8 cellular contexts compared by ENCODE assay signal in genomic region chr6:42777126-42777822, GRCh38. TPM values are rescaled to one million over a fixed set of nuclear protein-coding genes. Genes with fewer than 3 reads are reported as not detected.
DNase-seq lines count a peak whose midpoint lies in the region; ATAC-seq, FAIRE-seq and TF ChIP-seq lines count a peak whose summit lies in the region.
"Had no signal": no experiment of that assay in that cellular context is flagged by ENCODE, and none has a peak within 500 bp of the region (broad histone marks: within the 10 kb centered on the region; RNA-seq: fewer than 3 reads in every experiment).

No MANE protein-coding gene starts in this region.

- 47% methylated on average over 2 of the region's 2 CpGs for WGBS in K562 (ENCODE audit: insufficient coverage, low coverage, missing lambda C conversion rate)
- WGBS in upper lobe of left lung, 2 donors = 75 to 77% methylated on average over 2 of the region's 2 CpGs

- CTCF ChIA-PET in K562 (lab: Yijun Ruan, JAX; ENCODE audit: low intra/inter-chr PET ratio) = no interaction called here

- H3K4me3 ChIP-seq in K562 (no peak overlapping the region), neutrophil (ENCODE audit: low read depth in 1 of 2, low read length in 1 of 2) (no peak overlapping the region), upper lobe of left lung (no peak overlapping the region)

- H3K9me3 ChIP-seq in K562 (replicated peaks; ENCODE audit: control insufficient read depth, insufficient read depth, low read depth, low read length) = no peaks in the 10 kb centered on the region
- no peaks in the 10 kb centered on the region for H3K9me3 ChIP-seq in neutrophil
- no peaks in the 10 kb centered on the region for H3K9me3 ChIP-seq in upper lobe of left lung

- H4K20me1 ChIP-seq in K562 (replicated peaks; ENCODE audit: control insufficient read depth, insufficient read depth, low read length) = no peaks in the 10 kb centered on the region

- TF ChIP-seq POLR2A in K562 (conservative IDR thresholded peaks at IDR 0.05) (no peak), upper lobe of left lung (IDR thresholded peaks at IDR 0.05) (no peak)

- TF ChIP-seq EP300 in K562 (IDR thresholded peaks at IDR 0.05; ENCODE audit: low read length) (no peak), upper lobe of left lung (IDR thresholded peaks at IDR 0.05) (no peak)

- ATAC-seq in GM18519 (IDR thresholded peaks at IDR 0.05; ENCODE audit: low FRiP score, unreplicated experiment) (peak; percentile 34), K562 (no peak), upper lobe of left lung (ENCODE audit: low FRiP score in 2 of 2) (no peak)

- TF ChIP-seq RAD21 in K562 (CRISPR knock-in tag; conservative IDR thresholded peaks at IDR 0.05 in 1 of 2, IDR thresholded peaks at IDR 0.05 in 1 of 2) = no peak

- FAIRE-seq in K562 (lab: Jason Lieb, UNC) = no peak

- DNase-seq in LHCN-M2 (ENCODE audit: low read depth) (peak; percentile 68), K562 (ENCODE audit: extremely low read depth in 1 of 4, low spot score in 3 of 4) (no peak), HPDE6-E6E7 (ENCODE audit: extremely low spot score) (no peak), DMS153 (lab: John Stamatoyannopoulos, UW) (no peak), upper lobe of left lung (no peak)
- DNase-seq: stimulated activated CD4-positive, alpha-beta T cell treated with anti-CD3 and anti-CD28 coated beads, Interleukin-15, amount 100 ng/mL, for 24 hours had no signal

- H3K9ac ChIP-seq in K562 (ENCODE audit: insufficient read depth in 1 of 2, low read depth in 2 of 2, low read length in 2 of 2) = no peak overlapping the region

- peaks cover 19% of the 10 kb centered on the region for H3K79me2 ChIP-seq in K562 (ENCODE audit: control insufficient read depth, insufficient read depth, low read length)

- POLR2A ChIA-PET in K562 (lab: Yijun Ruan, JAX) = no interaction called here

- no TSS peak for BruUV-seq in K562 (replicated peaks; lab: Mats Ljungman, UMichigan)

- intact Hi-C loops in K562 (cut with micrococcal nuclease) = no loop called here

- H3K27ac ChIP-seq in K562 (ENCODE audit: extremely low read depth, low read depth, low read length) (peak overlapping the region; percentile 24; the same call in 1 of the 3 replicates), neutrophil (peak overlapping the region; percentile 96), upper lobe of left lung (peak overlapping the region in 2 of 4 donors; percentile 9 to 32)

- no peaks in the 10 kb centered on the region for H3K36me3 ChIP-seq in K562 (ENCODE audit: control insufficient read depth, insufficient read depth, low read length)
- no peaks in the 10 kb centered on the region for H3K36me3 ChIP-seq in neutrophil
- H3K36me3 ChIP-seq in upper lobe of left lung = no peaks in the 10 kb centered on the region

- no peaks in the 10 kb centered on the region for H3K9me1 ChIP-seq in K562 (ENCODE audit: control insufficient read depth, insufficient read depth, low read length)

- H2AFZ ChIP-seq in K562 (ENCODE audit: low read depth, low read length) = no peak overlapping the region

- TF ChIP-seq CTCF in K562 (IDR thresholded peaks at IDR 0.05 in 2 of 3, conservative IDR thresholded peaks at IDR 0.05 in 1 of 3; ENCODE audit: insufficient read depth in 2 of 3, low read depth in 1 of 3, low read length in 3 of 3) (no peak), neutrophil (IDR thresholded peaks at IDR 0.05) (no peak), upper lobe of left lung (IDR thresholded peaks at IDR 0.05) (no peak)

- no peak overlapping the region for H3K4me2 ChIP-seq in K562 (ENCODE audit: insufficient read depth, low read length)

- no peaks in the 10 kb centered on the region for H3K27me3 ChIP-seq in K562 (ENCODE audit: control insufficient read depth in 2 of 2, insufficient read depth in 2 of 2, low read length in 2 of 2)
- H3K27me3 ChIP-seq in neutrophil = no peaks in the 10 kb centered on the region
- no peaks in the 10 kb centered on the region for H3K27me3 ChIP-seq in upper lobe of left lung

- peaks cover 17 to 34% of the 10 kb centered on the region in 2 experiments for H3K4me1 ChIP-seq in K562 (replicated peaks in 1 of 2; ENCODE audit: control insufficient read depth in 2 of 2, insufficient read depth in 2 of 2, low read length in 2 of 2)
- peaks cover 35 to 39% of the 10 kb centered on the region in 2 experiments for H3K4me1 ChIP-seq in neutrophil (ENCODE audit: control insufficient read depth in 1 of 2, insufficient read depth in 1 of 2, low read depth in 1 of 2, low read length in 1 of 2)
- peaks cover 15 to 41% (median 20%) of the 10 kb centered on the region in 4 donors for H3K4me1 ChIP-seq in upper lobe of left lung

- in situ Hi-C loops in K562 (cut with MboI) = no loop called here

TF ChIP-seq in K562, 482 proteins besides CTCF, POLR2A, EP300 and RAD21 (continues in another document):
- peak; percentile 59; the same call in 1 of the 2 replicates for TF ChIP-seq BCOR (IDR thresholded peaks at IDR 0.05)
- 0 out of 2 replicates have a peak, but pooled peaks have one; percentile 26 for TF ChIP-seq L3MBTL2 (IDR thresholded peaks at IDR 0.05)
- 0 out of 2 replicates have a peak, but pooled peaks have one; percentile 11 for TF ChIP-seq GATA2 (CRISPR knock-in tag; IDR thresholded peaks at IDR 0.05)
- no peak for TF ChIP-seq SMAD4 (CRISPR knock-in tag; conservative IDR thresholded peaks at IDR 0.05)

RNA-seq across cellular contexts. Expression of gene BICRAL, which starts 4.6 kb away (rescaled TPM):
- total RNA-seq in LHCN-M2 (2014; rRNA removed) = 4.5 and 6.1 TPM in 2 replicates
- 2.2 TPM for polyA plus RNA-seq in LHCN-M2 (2012)
- total RNA-seq in K562 (2011; cell fraction: chromatin; rRNA removed; ENCODE audit: low replicate concordance) = 17.0 and 22.8 TPM in 2 replicates
- total RNA-seq in K562 (2011; cell fraction: nucleolus; rRNA removed) = 9.5 TPM in 2 replicates
- 13.6 and 16.9 TPM in 2 replicates for total RNA-seq in K562 (2011; cell fraction: nucleoplasm; rRNA removed)
- total RNA-seq in K562 (2014; rRNA removed) = 3.7 and 4.4 TPM in 2 replicates
- total RNA-seq in K562 (2014; rRNA removed; fragmentation: Illumina TruSeq; extraction: Trizol) = 5.6 and 6.6 TPM in 2 replicates
- total RNA-seq in K562 (2015; rRNA removed; fragmentation: Illumina TruSeq; extraction: Trizol) = 5.2 and 5.7 TPM in 2 replicates
- 9.2 and 10.2 TPM in 2 replicates for total RNA-seq in K562 (2021)
- 10.1 and 11.9 TPM in 2 replicates for polyA plus RNA-seq in K562 (2011; rRNA removed)
- polyA plus RNA-seq in K562 (2011; cell fraction: cytosol; rRNA removed) = 9.1 and 13.7 TPM in 2 replicates
- polyA plus RNA-seq in K562 (2011; cell fraction: nucleus; rRNA removed) = 7.7 and 9.2 TPM in 2 replicates
- polyA plus RNA-seq in K562 (2012) = 5.7 and 7.4 TPM in 2 replicates
- 9.7 and 10.4 TPM in 2 replicates for polyA plus RNA-seq in K562 (2014; fragmentation: Illumina TruSeq; extraction: Trizol)
- 1 to 10 TPM; 1.2 to 1.4 TPM for polyA plus RNA-seq in K562 (2014; fragmentation: Nextera tagmentation; extraction: Ambion mirVana)
- polyA plus RNA-seq in K562 (2014; rRNA removed) = 5.3 and 6.2 TPM in 2 replicates
- 23.8 and 24.3 TPM in 2 replicates for polyA minus RNA-seq in K562 (2011; rRNA and poly(A)+ RNA removed)
- polyA minus RNA-seq in K562 (2011; cell fraction: cytosol; rRNA and poly(A)+ RNA removed) = 10.1 and 10.7 TPM in 2 replicates
- 4.3 and 9.6 TPM in 2 replicates for polyA minus RNA-seq in K562 (2011; cell fraction: nucleus; rRNA and poly(A)+ RNA removed)
- 10 to 100 TPM; 11.1 to 23.8 (median 14.9) TPM for total RNA-seq in upper lobe of left lung

RNA-seq across cellular contexts. Expression of gene TBCC, which starts 31.4 kb away (rescaled TPM):
- total RNA-seq in LHCN-M2 (2014; rRNA removed) = 42.8 and 48.3 TPM in 2 replicates
- 18.9 TPM for polyA plus RNA-seq in LHCN-M2 (2012)
- total RNA-seq in K562 (2011; cell fraction: chromatin; rRNA removed; ENCODE audit: low replicate concordance) = 19.4 and 28.3 TPM in 2 replicates
- total RNA-seq in K562 (2011; cell fraction: nucleolus; rRNA removed) = 29.3 and 40.5 TPM in 2 replicates
- 32.5 and 32.9 TPM in 2 replicates for total RNA-seq in K562 (2011; cell fraction: nucleoplasm; rRNA removed)
- total RNA-seq in K562 (2014; rRNA removed) = 34.1 and 55.1 TPM in 2 replicates
- total RNA-seq in K562 (2014; rRNA removed; fragmentation: Illumina TruSeq; extraction: Trizol) = 16.1 and 20.9 TPM in 2 replicates
- total RNA-seq in K562 (2015; rRNA removed; fragmentation: Illumina TruSeq; extraction: Trizol) = 31.3 and 31.9 TPM in 2 replicates
- 27.8 and 28.7 TPM in 2 replicates for total RNA-seq in K562 (2021)
- polyA plus RNA-seq in K562 (2011; rRNA removed) = 16.5 and 19.5 TPM in 2 replicates
- polyA plus RNA-seq in K562 (2011; cell fraction: cytosol; rRNA removed) = 20.2 and 26.4 TPM in 2 replicates
- 28.2 and 28.3 TPM in 2 replicates for polyA plus RNA-seq in K562 (2011; cell fraction: nucleus; rRNA removed)
- 24.3 and 30.8 TPM in 2 replicates for polyA plus RNA-seq in K562 (2012)
- 23.3 and 24.8 TPM in 2 replicates for polyA plus RNA-seq in K562 (2014; fragmentation: Illumina TruSeq; extraction: Trizol)
- 1 to 10 TPM; 2.8 to 5.0 TPM for polyA plus RNA-seq in K562 (2014; fragmentation: Nextera tagmentation; extraction: Ambion mirVana)
- polyA plus RNA-seq in K562 (2014; rRNA removed) = 28.9 and 29.5 TPM in 2 replicates
- 5.2 and 6.0 TPM in 2 replicates for polyA minus RNA-seq in K562 (2011; rRNA and poly(A)+ RNA removed)
- polyA minus RNA-seq in K562 (2011; cell fraction: cytosol; rRNA and poly(A)+ RNA removed) = 8.4 and 9.8 TPM in 2 replicates
- polyA minus RNA-seq in K562 (2011; cell fraction: nucleus; rRNA and poly(A)+ RNA removed) = 8.9 and 15.4 TPM in 2 replicates
- 10 to 100 TPM; 14.3 to 34.7 (median 24.2) TPM for total RNA-seq in upper lobe of left lung

RNA-seq across cellular contexts. Expression of gene PRPH2, which starts 54.9 kb away (rescaled TPM):
- total RNA-seq in LHCN-M2 (2014; rRNA removed) = 2.1 and 2.6 TPM in 2 replicates
- 3.4 TPM for polyA plus RNA-seq in LHCN-M2 (2012)
- not detected in 2 replicates for total RNA-seq in K562 (2011; cell fraction: chromatin; rRNA removed; ENCODE audit: low replicate concordance)
- 0.33 TPM in 1 of 2 replicates, not detected in the other for total RNA-seq in K562 (2011; cell fraction: nucleolus; rRNA removed)
- total RNA-seq in K562 (2011; cell fraction: nucleoplasm; rRNA removed) = not detected in 2 replicates
- total RNA-seq in K562 (2014; rRNA removed) = 0.04 TPM in 1 of 2 replicates, not detected in the other
- not detected in 2 replicates for total RNA-seq in K562 (2014; rRNA removed; fragmentation: Illumina TruSeq; extraction: Trizol)
- 0.04 TPM in 1 of 2 replicates, not detected in the other for total RNA-seq in K562 (2015; rRNA removed; fragmentation: Illumina TruSeq; extraction: Trizol)
- total RNA-seq in K562 (2021) = 0.09 TPM in 1 of 2 replicates, not detected in the other
- polyA plus RNA-seq in K562 (2011; rRNA removed) = 0.03 and 0.04 TPM in 2 replicates
- 0.03 and 0.04 TPM in 2 replicates for polyA plus RNA-seq in K562 (2011; cell fraction: cytosol; rRNA removed)
- polyA plus RNA-seq in K562 (2011; cell fraction: nucleus; rRNA removed) = not detected in 2 replicates
- 0.08 and 0.11 TPM in 2 replicates for polyA plus RNA-seq in K562 (2012)
- 0.03 and 0.10 TPM in 2 replicates for polyA plus RNA-seq in K562 (2014; fragmentation: Illumina TruSeq; extraction: Trizol)
- under 1 TPM; 0.03 to 0.11 TPM for polyA plus RNA-seq in K562 (2014; fragmentation: Nextera tagmentation; extraction: Ambion mirVana)
- 0.26 TPM in 1 of 2 replicates, not detected in the other for polyA plus RNA-seq in K562 (2014; rRNA removed)
- polyA minus RNA-seq in K562 (2011; rRNA and poly(A)+ RNA removed) = 0.06 TPM in 1 of 2 replicates, not detected in the other
- polyA minus RNA-seq in K562 (2011; cell fraction: cytosol; rRNA and poly(A)+ RNA removed) = not detected in 2 replicates
- polyA minus RNA-seq in K562 (2011; cell fraction: nucleus; rRNA and poly(A)+ RNA removed) = 0.11 TPM in 1 of 2 replicates, not detected in the other
- 1 to 10 TPM in 2 of 6 donors, under 1 TPM in 3, not detected in 1; 0.59 to 4.2 (median 0.76) TPM for total RNA-seq in upper lobe of left lung
